In the genomic region with DNA sequence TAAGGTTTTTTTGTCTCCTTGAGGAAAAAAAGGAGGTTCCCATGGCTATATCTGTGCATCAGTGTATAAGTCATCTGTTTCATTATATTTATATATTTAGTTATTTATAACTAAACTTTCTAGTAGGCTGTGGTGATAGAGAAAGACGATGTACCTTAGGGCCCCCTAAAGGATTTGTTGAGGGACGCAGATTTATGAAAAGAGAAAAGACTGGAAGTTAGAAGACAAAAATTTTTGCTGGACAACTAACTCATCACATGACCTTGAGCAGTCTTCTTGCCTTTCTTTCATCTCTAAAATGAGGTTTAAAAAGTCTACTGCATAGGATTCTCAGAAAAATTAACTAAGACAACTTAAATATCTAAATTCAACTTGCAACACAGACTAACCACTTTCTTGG, we compare ENCODE assay signal across 20 cellular contexts. TPM values are rescaled to one million over a fixed set of nuclear protein-coding genes. Genes with fewer than 3 reads are reported as not detected.
DNase-seq lines count a peak whose midpoint lies in the region; TF ChIP-seq lines count a peak whose summit lies in the region.
"Had no signal": no experiment of that assay in that cellular context is flagged by ENCODE, and none has a peak within 500 bp of the region (broad histone marks: within the 10 kb centered on the region; RNA-seq: fewer than 3 reads in every experiment).

No MANE protein-coding gene starts in this region.

- peaks cover 39% of the 10 kb centered on the region for H3K27me3 Mint-ChIP-seq in activated naive CD8-positive, alpha-beta T cell treated with anti-CD3 and anti-CD28 coated beads for 36 hours

- H3K4me2 ChIP-seq in mammary epithelial cell (ENCODE audit: insufficient read depth, low read depth, low read length) = peak overlapping the region; percentile 88

- H3K9me3 ChIP-seq in HAP-1 (no peaks in the 10 kb centered on the region), mammary epithelial cell (replicated peaks; ENCODE audit: insufficient read depth, low read length) (no peaks in the 10 kb centered on the region), mesodermal cell (ENCODE audit: control insufficient read depth, low read length) (no peaks in the 10 kb centered on the region), suprapubic skin (no peaks in the 10 kb centered on the region)
- H3K9me3 ChIP-seq: lower lobe of right lung, upper lobe of left lung had no signal

- 8% methylated on average over 2 of the region's 2 CpGs for WGBS in mammary epithelial cell (ENCODE audit: low coverage, missing lambda C conversion rate)
- 90% methylated on average over 2 of the region's 2 CpGs; no CpG with 5 or more reads in 1 of the 2 experiments for WGBS in mesodermal cell (ENCODE audit: insufficient coverage in 2 of 2), 2 experiments
- WGBS in suprapubic skin = 53% methylated on average over 2 of the region's 2 CpGs

- no peak overlapping the region for H3K9ac ChIP-seq in mammary epithelial cell (ENCODE audit: insufficient read depth, low read length)
- H3K9ac ChIP-seq: parathyroid adenoma had no signal

- H3K79me2 ChIP-seq in mammary epithelial cell (ENCODE audit: insufficient read depth, low read length) = peaks cover 94% of the 10 kb centered on the region
- H3K79me2 ChIP-seq: parathyroid adenoma had no signal

- H3K27me3 ChIP-seq in HAP-1 (ENCODE audit: low read depth) (no peaks in the 10 kb centered on the region), mammary epithelial cell (ENCODE audit: insufficient read depth, low read length) (no peaks in the 10 kb centered on the region), suprapubic skin (no peaks in the 10 kb centered on the region)
- H3K27me3 ChIP-seq: upper lobe of left lung had no signal

- no peak overlapping the region for H2AFZ ChIP-seq in mammary epithelial cell (ENCODE audit: low read depth, low read length)
- H2AFZ ChIP-seq: parathyroid adenoma had no signal

- no peak for TF ChIP-seq POLR2A in suprapubic skin (IDR thresholded peaks at IDR 0.05)

- dilution Hi-C loops in mammary epithelial cell (cut with HindIII; ENCODE audit: low sequenced_read_pairs) = no loop called here

- H3K4me3 ChIP-seq in HAP-1 (peak overlapping the region; percentile 52), mammary epithelial cell (replicated peaks in 1 of 3; ENCODE audit: insufficient read depth in 1 of 3, low read depth in 2 of 3, low read length in 3 of 3) (peak overlapping the region in 2 of 3 experiments; percentile 22 to 80), mesodermal cell (ENCODE audit: extremely low read depth, insufficient read depth, low read length, poor library complexity, severe bottlenecking) (peak overlapping the region; percentile 51), suprapubic skin (peak overlapping the region; percentile 6)
- H3K4me3 ChIP-seq: upper lobe of left lung had no signal

- H3K36me3 ChIP-seq in HAP-1 (replicated peaks) = peaks cover 11% of the 10 kb centered on the region
- no peaks in the 10 kb centered on the region for H3K36me3 ChIP-seq in mammary epithelial cell (ENCODE audit: insufficient read depth, low read length)
- H3K36me3 ChIP-seq in mesodermal cell (ENCODE audit: control insufficient read depth, insufficient read depth, low read length) = peaks cover 67% of the 10 kb centered on the region
- no peaks in the 10 kb centered on the region for H3K36me3 ChIP-seq in suprapubic skin
- H3K36me3 ChIP-seq: lower lobe of right lung, upper lobe of left lung had no signal

- no TSS peak for BruUV-seq in mammary epithelial cell (replicated peaks; lab: Mats Ljungman, UMichigan)

- H3K4me3 Mint-ChIP-seq in activated naive CD8-positive, alpha-beta T cell treated with anti-CD3 and anti-CD28 coated beads for 36 hours = no peak overlapping the region
- H3K4me3 Mint-ChIP-seq: activated CD4-positive, alpha-beta T cell treated with anti-CD3 and anti-CD28 coated beads, Interleukin-2, amount 10 ng/mL, durations not matched to agents 24 days and 14 days; IgD-negative memory B cell; naive thymus-derived CD8-positive, alpha-beta T cell had no signal

- CTCF ChIA-PET in mammary epithelial cell (lab: Charles Lee; ENCODE audit: low non-redundant PET) = no interaction called here

- H3K9me3 Mint-ChIP-seq in activated naive CD8-positive, alpha-beta T cell treated with anti-CD3 and anti-CD28 coated beads for 36 hours = no peaks in the 10 kb centered on the region
- H3K9me3 Mint-ChIP-seq: activated CD4-positive, alpha-beta T cell treated with anti-CD3 and anti-CD28 coated beads, Interleukin-2, amount 10 ng/mL, durations not matched to agents 24 days and 14 days; naive thymus-derived CD8-positive, alpha-beta T cell had no signal

- TF ChIP-seq CTCF in mammary epithelial cell (conservative IDR thresholded peaks at IDR 0.05 in 1 of 2, IDR thresholded peaks at IDR 0.05 in 1 of 2; ENCODE audit: extremely low read depth in 1 of 2, insufficient read depth in 1 of 2, low read depth in 1 of 2, low read length in 2 of 2) = peak in 1 of 2 donors; percentile 6
- TF ChIP-seq CTCF in suprapubic skin (IDR thresholded peaks at IDR 0.05) = no peak

- H3K4me1 ChIP-seq in HAP-1 (peaks cover 53% of the 10 kb centered on the region), mammary epithelial cell (ENCODE audit: insufficient read depth, low read length) (peaks cover 47% of the 10 kb centered on the region), mesodermal cell (ENCODE audit: control insufficient read depth, insufficient read depth, low read length, poor library complexity, severe bottlenecking) (peaks cover 28% of the 10 kb centered on the region), suprapubic skin (peaks cover 45% of the 10 kb centered on the region)
- H3K4me1 ChIP-seq: parathyroid adenoma had no signal

- intact Hi-C loops in mammary epithelial cell (cut with micrococcal nuclease) (no loop called here), posterior cingulate gyrus (cut with DNase I) (no loop called here)

- no peaks in the 10 kb centered on the region for H4K20me1 ChIP-seq in mammary epithelial cell (ENCODE audit: insufficient read depth, low read length)

- no peak for TF ChIP-seq EP300 in suprapubic skin (IDR thresholded peaks at IDR 0.05)

- H3K36me3 Mint-ChIP-seq in activated naive CD8-positive, alpha-beta T cell treated with anti-CD3 and anti-CD28 coated beads for 36 hours = no peaks in the 10 kb centered on the region
- H3K36me3 Mint-ChIP-seq: IgD-negative memory B cell; naive thymus-derived CD8-positive, alpha-beta T cell had no signal

- no peak overlapping the region for H3K27ac Mint-ChIP-seq in activated naive CD8-positive, alpha-beta T cell treated with anti-CD3 and anti-CD28 coated beads for 36 hours
- H3K27ac Mint-ChIP-seq: activated CD4-positive, alpha-beta T cell treated with anti-CD3 and anti-CD28 coated beads, Interleukin-2, amount 10 ng/mL, durations not matched to agents 24 days and 14 days; IgD-negative memory B cell; naive thymus-derived CD8-positive, alpha-beta T cell had no signal

- in situ Hi-C loops in HAP-1 (cut with MboI; ENCODE audit: low sequenced_read_pairs) = no loop called here
- in situ Hi-C loops in mammary epithelial cell (cut with MboI; ENCODE audit: low sequenced_read_pairs in 2 of 2) = loop anchor here in 1 of 2 donors (5.0 to 10.0 kb wide), 2 partner anchors 142 to 164 kb away; no protein-coding TSS in a partner anchor

- DNase-seq in HAP-1 (ENCODE audit: low spot score in 2 of 2) (peak in 1 of 2 experiments; percentile 54), mammary epithelial cell (no peak), suprapubic skin (ENCODE audit: low spot score in 2 of 2) (no peak), NCI-H2196 (lab: John Stamatoyannopoulos, UW; ENCODE audit: unreplicated experiment) (no peak), posterior cingulate gyrus (no peak)
- no peak for DNase-seq in activated naive CD8-positive, alpha-beta T cell treated with anti-CD3 and anti-CD28 coated beads for 36 hours
- DNase-seq: activated CD4-positive, alpha-beta T cell treated with anti-CD3 and anti-CD28 coated beads, Interleukin-2, amount 10 ng/mL, durations not matched to agents 24 days and 14 days; anterior cingulate cortex; H7; lower lobe of right lung; naive thymus-derived CD8-positive, alpha-beta T cell; NCI-H187; NCI-H446 treated with DMSO at 0.1 percent for 48 hours; stimulated activated CD4-positive, alpha-beta T cell treated with anti-CD3 and anti-CD28 coated beads, Interleukin-12 subunit alpha, Interleukin-12 subunit beta, amount 100 ng/mL, for 4 hours; upper lobe of left lung had no signal

- no peak overlapping the region for H3K27ac ChIP-seq in mammary epithelial cell (ENCODE audit: insufficient read depth, low read depth, low read length)
- H3K27ac ChIP-seq in mesodermal cell (ENCODE audit: low read depth, low read length, severe bottlenecking) = no peak overlapping the region
- H3K27ac ChIP-seq in suprapubic skin = no peak overlapping the region
- H3K27ac ChIP-seq: HL-60, lower lobe of right lung, parathyroid adenoma, RWPE1, upper lobe of left lung had no signal

- peaks cover 3% of the 10 kb centered on the region for H3K4me1 Mint-ChIP-seq in activated naive CD8-positive, alpha-beta T cell treated with anti-CD3 and anti-CD28 coated beads for 36 hours
- H3K4me1 Mint-ChIP-seq: activated CD4-positive, alpha-beta T cell treated with anti-CD3 and anti-CD28 coated beads, Interleukin-2, amount 10 ng/mL, durations not matched to agents 24 days and 14 days; IgD-negative memory B cell had no signal

RNA-seq across cellular contexts. Expression of a gene that starts 6.1 kb away (rescaled TPM):
- total RNA-seq in mammary epithelial cell (10 to 100 TPM; 13.5 to 27.2 TPM), suprapubic skin (10 to 100 TPM in 1 of 4 donors, 1 to 10 TPM in 3; 4.6 to 12.6 (median 7.6) TPM)
- polyA plus RNA-seq in mammary epithelial cell = 8.1 TPM
- polyA minus RNA-seq in mammary epithelial cell = 12.1 TPM
- 86.3 TPM for polyA plus RNA-seq in mesodermal cell (2013, experiment 1 of 2)
- polyA plus RNA-seq in mesodermal cell (2013, experiment 2 of 2) = 87.7 TPM
- total RNA-seq in activated naive CD8-positive, alpha-beta T cell treated with anti-CD3 and anti-CD28 coated beads for 36 hours = not detected
- total RNA-seq: activated CD4-positive, alpha-beta T cell treated with anti-CD3 and anti-CD28 coated beads, Interleukin-2, amount 10 ng/mL, durations not matched to agents 24 days and 14 days had no signal
- polyA plus RNA-seq: naive thymus-derived CD8-positive, alpha-beta T cell had no signal

RNA-seq across cellular contexts. Expression of a gene that starts 43.6 kb away (rescaled TPM):
- total RNA-seq in mammary epithelial cell (10 to 100 TPM in 1 of 2 donors, 1 to 10 TPM in 1; 7.9 to 21.5 TPM), suprapubic skin (1 to 10 TPM; 3.7 to 9.3 (median 6.2) TPM)
- 4.1 TPM for polyA plus RNA-seq in mammary epithelial cell
- 13.7 TPM for polyA minus RNA-seq in mammary epithelial cell
- polyA plus RNA-seq in mesodermal cell (2013, experiment 1 of 2) = 2.4 TPM
- 2.9 TPM for polyA plus RNA-seq in mesodermal cell (2013, experiment 2 of 2)
- total RNA-seq in activated naive CD8-positive, alpha-beta T cell treated with anti-CD3 and anti-CD28 coated beads for 36 hours = under 1 TPM; 0.16 to 0.25 TPM
- total RNA-seq: activated CD4-positive, alpha-beta T cell treated with anti-CD3 and anti-CD28 coated beads, Interleukin-2, amount 10 ng/mL, durations not matched to agents 24 days and 14 days; naive thymus-derived CD8-positive, alpha-beta T cell had no signal
- polyA plus RNA-seq: IgD-negative memory B cell; naive thymus-derived CD8-positive, alpha-beta T cell had no signal

Comparison
In these comparisons a context has a peak if more than half of its experiments do, and no peak if none do; other contexts are left out.
1. RNA of a gene that starts 6.1 kb away (total RNA-seq): 13.5 to 27.2 TPM in mammary epithelial cell and 4.6 to 12.6 TPM in suprapubic skin; not detected in activated naive CD8-positive, alpha-beta T cell treated with anti-CD3 and anti-CD28 coated beads for 36 hours; every median in the first group is over 4 times any median in the second.
2. Peak in every context shown above with its lines, with median percentiles within 50 percentile points of each other: H3K4me3 ChIP-seq.